ENCODE assay signal across 18 cellular contexts in genomic region chr5:171291371-171291770, GRCh38. TPM values are rescaled to one million over a fixed set of nuclear protein-coding genes. Genes with fewer than 3 reads are reported as not detected.
"Had no signal": no experiment of that assay in that cellular context is flagged by ENCODE, and none has a peak within 500 bp of the region (broad histone marks: within the 10 kb centered on the region; RNA-seq: fewer than 3 reads in every experiment).

No MANE protein-coding gene starts in this region.

- H3K27ac ChIP-seq: HL-60, RWPE1 had no signal

- DNase-seq: Karpas-422, KG1, MM.1S, NCI-H1092 treated with DMSO at 0.1 percent for 48 hours, NCI-H1436, NCI-H187, NCI-H2029, NCI-H2171 treated with DMSO at 0.1 percent for 48 hours, NCI-H2227 treated with DMSO at 0.1 percent for 48 hours, NCI-H446, NCI-H510A, NCI-H524 treated with DMSO at 0.1 percent for 48 hours, NCI-H69, NCI-H774, SHP77 had no signal

RNA-seq across cellular contexts. Expression of gene TLX3, which starts 17.7 kb away (rescaled TPM):
- total RNA-seq: SK-MEL-5 had no signal
